In the genomic region with DNA sequence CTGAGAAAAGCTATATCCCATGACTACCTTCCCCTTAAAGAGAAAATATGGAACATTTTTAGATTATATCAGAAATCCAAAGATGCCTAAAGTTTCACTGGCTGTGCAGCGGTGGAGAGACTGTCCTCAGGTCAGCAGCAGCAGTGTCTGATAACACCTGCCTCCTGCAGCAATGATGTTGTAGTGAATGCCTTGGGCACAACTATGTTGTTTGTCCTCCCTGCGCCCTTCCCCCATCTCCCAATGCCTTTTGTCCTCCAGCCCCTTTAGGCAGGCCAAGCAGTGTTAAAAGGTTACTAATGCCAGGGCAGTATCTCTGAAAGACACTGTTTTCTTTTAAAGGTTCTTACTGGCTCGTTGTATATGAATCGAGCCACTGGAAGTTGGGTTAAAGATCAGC, we compare ENCODE assay signal across 23 cellular contexts. TPM values are rescaled to one million over a fixed set of nuclear protein-coding genes. Genes with fewer than 3 reads are reported as not detected.
DNase-seq lines count a peak whose midpoint lies in the region; ATAC-seq and TF ChIP-seq lines count a peak whose summit lies in the region.
"Had no signal": no experiment of that assay in that cellular context is flagged by ENCODE, and none has a peak within 500 bp of the region (broad histone marks: within the 10 kb centered on the region; RNA-seq: fewer than 3 reads in every experiment).

No MANE protein-coding gene starts in this region.

- intact Hi-C loops in left colon (cut with DNase I, micrococcal nuclease), result no loop called here
- intact Hi-C loops in sigmoid colon (cut with DNase I), result no loop called here

- H3K27ac ChIP-seq in sigmoid colon, result peak overlapping the region; percentile 15 to 74 (median 72)
- H3K27ac ChIP-seq: gastrocnemius medialis had no signal

- no peak overlapping the region for H3K4me3 ChIP-seq in sigmoid colon
- H3K4me3 ChIP-seq: gastrocnemius medialis, K562 had no signal

- TF ChIP-seq CTCF in chondrocyte (IDR thresholded peaks at IDR 0.05) (no peak), sigmoid colon (IDR thresholded peaks at IDR 0.05) (no peak)

- H3K4me1 Mint-ChIP-seq in chondrocyte (ENCODE audit: low read depth), result peaks cover 27% of the 10 kb centered on the region
- H3K4me1 Mint-ChIP-seq: activated naive CD8-positive, alpha-beta T cell treated with anti-CD3 and anti-CD28 coated beads, Interleukin-2, amount 10 ng/mL, durations not matched to agents 7 days and 5 days had no signal

- no peaks in the 10 kb centered on the region for H3K9me3 Mint-ChIP-seq in chondrocyte (ENCODE audit: low read depth)
- H3K9me3 Mint-ChIP-seq: activated naive CD8-positive, alpha-beta T cell treated with anti-CD3 and anti-CD28 coated beads, Interleukin-2, amount 10 ng/mL, durations not matched to agents 7 days and 5 days; activated T-helper 1 cell treated with anti-CD3 and anti-CD28 coated beads, Interleukin-12 subunit alpha, Interleukin-12 subunit beta, Interleukin-2, Interleukin-4 antibody, amounts not matched to agents 30 ng/mL and 10 ng/mL and 1 ng/mL, durations not matched to agents 14 hours and 24 hours and 36 hours; brain; dendritic cell treated with granulocyte-macrophage colony-stimulating factor and Interleukin-4, amounts not matched to agents 40 ng/mL and 50 ng/mL, for 4 days; stimulated activated naive CD8-positive, alpha-beta T cell treated with anti-CD3 and anti-CD28 coated beads, Interleukin-15, Interleukin-2, amounts not matched to agents 100 ng/mL and 50 ng/mL, for 24 hours had no signal

- WGBS in sigmoid colon, 2 donors, result 60 to 82% methylated on average over 4 of the region's 4 CpGs

- TF ChIP-seq POLR2A in sigmoid colon (IDR thresholded peaks at IDR 0.05), result no peak

- H3K4me1 ChIP-seq in sigmoid colon, result peaks cover 0 to 52% (median 25%) of the 10 kb centered on the region in 4 donors
- H3K4me1 ChIP-seq: gastrocnemius medialis had no signal

- H3K9me3 ChIP-seq in sigmoid colon, result no peaks in the 10 kb centered on the region
- H3K9me3 ChIP-seq: gastrocnemius medialis, SK-N-SH had no signal

- H3K27me3 Mint-ChIP-seq in chondrocyte (ENCODE audit: low read depth), result no peaks in the 10 kb centered on the region
- H3K27me3 Mint-ChIP-seq: activated naive CD8-positive, alpha-beta T cell treated with anti-CD3 and anti-CD28 coated beads, Interleukin-2, amount 10 ng/mL, durations not matched to agents 7 days and 5 days; brain; dendritic cell treated with granulocyte-macrophage colony-stimulating factor and Interleukin-4, amounts not matched to agents 40 ng/mL and 50 ng/mL, for 4 days; stimulated activated naive CD8-positive, alpha-beta T cell treated with anti-CD3 and anti-CD28 coated beads, Interleukin-15, Interleukin-2, amounts not matched to agents 100 ng/mL and 50 ng/mL, for 24 hours had no signal

- TF ChIP-seq EP300 in sigmoid colon (IDR thresholded peaks at IDR 0.05), result no peak

- H3K27ac Mint-ChIP-seq in chondrocyte (ENCODE audit: unreplicated experiment), result peak overlapping the region; percentile 84
- H3K27ac Mint-ChIP-seq: activated naive CD8-positive, alpha-beta T cell treated with anti-CD3 and anti-CD28 coated beads, Interleukin-2, amount 10 ng/mL, durations not matched to agents 7 days and 5 days; activated T-helper 1 cell treated with anti-CD3 and anti-CD28 coated beads, Interleukin-12 subunit alpha, Interleukin-12 subunit beta, Interleukin-2, Interleukin-4 antibody, amounts not matched to agents 30 ng/mL and 10 ng/mL and 1 ng/mL, durations not matched to agents 14 hours and 24 hours and 36 hours; brain; dendritic cell treated with granulocyte-macrophage colony-stimulating factor and Interleukin-4, amounts not matched to agents 40 ng/mL and 50 ng/mL, for 4 days; stimulated activated naive CD8-positive, alpha-beta T cell treated with anti-CD3 and anti-CD28 coated beads, Interleukin-15, Interleukin-2, amounts not matched to agents 100 ng/mL and 50 ng/mL, for 24 hours had no signal

- ATAC-seq in left colon (peak; percentile 15), HG03139 (IDR thresholded peaks at IDR 0.05; ENCODE audit: unreplicated experiment) (no peak)
- ATAC-seq: activated CD4-positive, CD25-positive, alpha-beta regulatory T cell treated with anti-CD3 and anti-CD28 coated beads, Interleukin-2, amount 50 U/mL, for 24 hours; gastrocnemius medialis; K562; Panc1 had no signal

- DNase-seq in ELF-1 (ENCODE audit: low read depth, low spot score) (peak; percentile 60), chondrocyte (ENCODE audit: low spot score) (no peak), left colon (no peak), sigmoid colon (no peak), DMS79 treated with DMSO at 0.1 percent for 48 hours (lab: John Stamatoyannopoulos, UW) (no peak), NOMO-1 (lab: John Stamatoyannopoulos, UW; ENCODE audit: unreplicated experiment in 2 of 2) (no peak), RKO (ENCODE audit: low spot score) (no peak)
- DNase-seq: activated naive CD8-positive, alpha-beta T cell treated with anti-CD3 and anti-CD28 coated beads, Interleukin-2, amount 10 ng/mL, durations not matched to agents 7 days and 5 days; DND-41; gastrocnemius medialis; NCI-H187 treated with DMSO at 0.1 percent for 48 hours; NCI-H226; SK-N-SH; stimulated activated CD4-positive, alpha-beta T cell treated with anti-CD3 and anti-CD28 coated beads, Interleukin-2, amount 100 ng/mL, for 24 hours; T-helper 9 cell had no signal

- no peak overlapping the region for H3K4me3 Mint-ChIP-seq in chondrocyte (ENCODE audit: unreplicated experiment)
- H3K4me3 Mint-ChIP-seq: activated naive CD8-positive, alpha-beta T cell treated with anti-CD3 and anti-CD28 coated beads, Interleukin-2, amount 10 ng/mL, durations not matched to agents 7 days and 5 days; activated T-helper 1 cell treated with anti-CD3 and anti-CD28 coated beads, Interleukin-12 subunit alpha, Interleukin-12 subunit beta, Interleukin-2, Interleukin-4 antibody, amounts not matched to agents 30 ng/mL and 10 ng/mL and 1 ng/mL, durations not matched to agents 14 hours and 24 hours and 36 hours; brain; dendritic cell treated with granulocyte-macrophage colony-stimulating factor and Interleukin-4, amounts not matched to agents 40 ng/mL and 50 ng/mL, for 4 days; stimulated activated naive CD8-positive, alpha-beta T cell treated with anti-CD3 and anti-CD28 coated beads, Interleukin-15, Interleukin-2, amounts not matched to agents 100 ng/mL and 50 ng/mL, for 24 hours had no signal

- peaks cover 6 to 83% (median 17%) of the 10 kb centered on the region in 4 donors for H3K36me3 ChIP-seq in sigmoid colon

- H3K27me3 ChIP-seq in sigmoid colon, result no peaks in the 10 kb centered on the region
- H3K27me3 ChIP-seq: gastrocnemius medialis had no signal

- H3K36me3 Mint-ChIP-seq in chondrocyte (ENCODE audit: low read depth), result peaks cover 38% of the 10 kb centered on the region

RNA-seq across cellular contexts. Expression of a gene that starts 13.2 kb away (rescaled TPM):
- 161 to 180 TPM (median 169 TPM) in 3 replicates for total RNA-seq in chondrocyte
- total RNA-seq in left colon, result 100 to 1,000 TPM; 119 to 136 TPM
- total RNA-seq in sigmoid colon, result 10 to 100 TPM; 33.5 to 76.0 (median 53.7) TPM
- 100 to 1,000 TPM; 108 to 152 (median 141) TPM for polyA plus RNA-seq in sigmoid colon
